In genomic region chr20:47964174-47964573, GRCh38 we compare ENCODE assay signal across 34 cellular contexts.
"Had no signal": no experiment of that assay in that cellular context is flagged by ENCODE, and none has a peak within 500 bp of the region (broad histone marks: within the 10 kb centered on the region; RNA-seq: fewer than 3 reads in every experiment).

No MANE protein-coding gene starts in this region.

- H3K27ac Mint-ChIP-seq: activated CD4-positive, alpha-beta T cell treated with anti-CD3 and anti-CD28 coated beads, Interleukin-2, amount 10 ng/mL, durations not matched to agents 24 days and 14 days; activated CD8-positive, alpha-beta T cell treated with anti-CD3 and anti-CD28 coated beads for 36 hours; activated naive CD8-positive, alpha-beta T cell treated with anti-CD3 and anti-CD28 coated beads for 36 hours; activated T-cell treated with anti-CD3 and anti-CD28 coated beads, Interleukin-2, amount 50 U/mL, for 72 hours; activated T-helper 17 cell treated with anti-CD3 and anti-CD28 coated beads, Interleukin-2, amount 50 U/mL, for 72 hours; T-helper 2 cell treated with Interferon-gamma antibody and Interleukin-4, amounts not matched to agents 5 μg/mL and 100 μg/mL, for 36 hours had no signal

- H3K4me3 ChIP-seq: PC-9, SK-N-MC had no signal

- H3K9me3 Mint-ChIP-seq: activated CD4-positive, alpha-beta T cell treated with anti-CD3 and anti-CD28 coated beads, Interleukin-2, amount 10 ng/mL, durations not matched to agents 24 days and 14 days; activated CD8-positive, alpha-beta T cell treated with anti-CD3 and anti-CD28 coated beads for 36 hours; activated naive CD8-positive, alpha-beta T cell treated with anti-CD3 and anti-CD28 coated beads for 36 hours; activated T-cell treated with anti-CD3 and anti-CD28 coated beads, Interleukin-2, amount 50 U/mL, for 72 hours; activated T-helper 17 cell treated with anti-CD3 and anti-CD28 coated beads, Interleukin-2, amount 50 U/mL, for 72 hours; T-helper 2 cell treated with Interferon-gamma antibody and Interleukin-4, amounts not matched to agents 5 μg/mL and 100 μg/mL, for 36 hours had no signal

- H3K36me3 ChIP-seq: brain microvascular endothelial cell had no signal

- H3K36me3 Mint-ChIP-seq: activated naive CD8-positive, alpha-beta T cell treated with anti-CD3 and anti-CD28 coated beads for 36 hours had no signal

- H2AFZ ChIP-seq: PC-9 had no signal

- H3K4me1 Mint-ChIP-seq: activated CD4-positive, alpha-beta T cell treated with anti-CD3 and anti-CD28 coated beads, Interleukin-2, amount 10 ng/mL, durations not matched to agents 24 days and 14 days; activated naive CD8-positive, alpha-beta T cell treated with anti-CD3 and anti-CD28 coated beads for 36 hours; activated T-helper 17 cell treated with anti-CD3 and anti-CD28 coated beads, Interleukin-2, amount 50 U/mL, for 72 hours had no signal

- FAIRE-seq: colon, RCC 7860, TTC549 had no signal

- H3K27me3 Mint-ChIP-seq: activated CD4-positive, alpha-beta T cell treated with anti-CD3 and anti-CD28 coated beads, Interleukin-2, amount 10 ng/mL, durations not matched to agents 24 days and 14 days; activated CD8-positive, alpha-beta T cell treated with anti-CD3 and anti-CD28 coated beads for 36 hours; activated naive CD8-positive, alpha-beta T cell treated with anti-CD3 and anti-CD28 coated beads for 36 hours had no signal

- DNase-seq: activated CD4-positive, alpha-beta T cell treated with anti-CD3 and anti-CD28 coated beads, Interleukin-2, amount 10 ng/mL, durations not matched to agents 24 days and 14 days; activated CD4-positive, alpha-beta T cell treated with anti-CD3 and anti-CD28 coated beads, Interleukin-2, amount 50 U/mL, for 4 hours; activated CD8-positive, alpha-beta T cell treated with anti-CD3 and anti-CD28 coated beads for 36 hours; activated effector memory CD4-positive, alpha-beta T cell treated with anti-CD3 and anti-CD28 coated beads, Interleukin-2, amount 50 U/mL, for 16 hours; activated naive CD4-positive, alpha-beta T cell; activated naive CD4-positive, alpha-beta T cell treated with anti-CD3 and anti-CD28 coated beads, Interleukin-2, amount 50 U/mL, for 16 hours; activated naive CD8-positive, alpha-beta T cell treated with anti-CD3 and anti-CD28 coated beads for 36 hours; activated T-cell treated with anti-CD3 and anti-CD28 coated beads, Interleukin-2, amount 50 U/mL, for 1 hour; activated T-cell treated with anti-CD3 and anti-CD28 coated beads, Interleukin-2, amount 50 U/mL, for 72 hours; amniotic stem cell; aorta; brain microvascular endothelial cell; central memory CD4-positive, alpha-beta T cell; MM.1S; NCI-H1092 treated with DMSO at 0.1 percent for 48 hours; NCI-H1436; NCI-H1694; NCI-H1930; NCI-H2081 treated with DMSO at 0.1 percent for 48 hours; NCI-H2171; NCI-H2227 treated with DMSO at 0.1 percent for 48 hours; NCI-H446; NCI-H510A treated with DMSO at 0.1 percent for 48 hours; NCI-H526 treated with DMSO at 0.1 percent for 48 hours; PC-9 had no signal

- H3K27ac ChIP-seq: brain microvascular endothelial cell, KMS-11, PC-9, RWPE1, SK-N-MC had no signal

- H3K4me3 Mint-ChIP-seq: activated CD4-positive, alpha-beta T cell treated with anti-CD3 and anti-CD28 coated beads, Interleukin-2, amount 10 ng/mL, durations not matched to agents 24 days and 14 days; activated CD8-positive, alpha-beta T cell treated with anti-CD3 and anti-CD28 coated beads for 36 hours; activated naive CD8-positive, alpha-beta T cell treated with anti-CD3 and anti-CD28 coated beads for 36 hours; activated T-cell treated with anti-CD3 and anti-CD28 coated beads, Interleukin-2, amount 50 U/mL, for 72 hours; activated T-helper 17 cell treated with anti-CD3 and anti-CD28 coated beads, Interleukin-2, amount 50 U/mL, for 72 hours; T-helper 2 cell treated with Interferon-gamma antibody and Interleukin-4, amounts not matched to agents 5 μg/mL and 100 μg/mL, for 36 hours had no signal

- H3K4me2 ChIP-seq: KMS-11, PC-9 had no signal

- ATAC-seq: activated CD8-positive, alpha-beta T cell treated with anti-CD3 and anti-CD28 coated beads for 36 hours; activated T-cell treated with anti-CD3 and anti-CD28 coated beads, Interleukin-2, amount 50 U/mL, for 72 hours; activated T-helper 17 cell treated with anti-CD3 and anti-CD28 coated beads, Interleukin-2, amount 50 U/mL, for 72 hours; Right ventricle myocardium inferior had no signal
